Comparison of ENCODE assay signal across 8 cellular contexts in genomic region chr11:122910775-122911174, GRCh38. TPM values are rescaled to one million over a fixed set of nuclear protein-coding genes. Genes with fewer than 3 reads are reported as not detected.
DNase-seq lines count a peak whose midpoint lies in the region; ATAC-seq, FAIRE-seq and TF ChIP-seq lines count a peak whose summit lies in the region.
"Had no signal": no experiment of that assay in that cellular context is flagged by ENCODE, and none has a peak within 500 bp of the region (broad histone marks: within the 10 kb centered on the region; RNA-seq: fewer than 3 reads in every experiment).

No MANE protein-coding gene starts in this region.

- H3F3A ChIP-seq in Loucy (ENCODE audit: low read depth), result no peaks in the 10 kb centered on the region

- TF ChIP-seq RAD21 in HepG2 (CRISPR knock-in tag; IDR thresholded peaks at IDR 0.05), result no peak

- TF ChIP-seq POLR2A in HepG2 (IDR thresholded peaks at IDR 0.05; ENCODE audit: insufficient read depth in 1 of 2, low read depth in 2 of 2, low read length in 2 of 2), result no peak

- H3K9me2 ChIP-seq in Loucy (replicated peaks; ENCODE audit: low read depth, low read length), result no peaks in the 10 kb centered on the region

- peak; percentile 12 for DNase-seq in Daoy (ENCODE audit: low read depth)
- peak; percentile 10 for DNase-seq in amniotic stem cell (lab: John Stamatoyannopoulos, UW)
- peak; percentile 5 for DNase-seq in HepG2 (ENCODE audit: low spot score)
- DNase-seq in SHP77 (lab: John Stamatoyannopoulos, UW), result no peak
- DNase-seq: ovary had no signal

- H3K27me3 ChIP-seq in Loucy (ENCODE audit: insufficient read depth, low read length, poor library complexity, severe bottlenecking) (no peaks in the 10 kb centered on the region), HepG2 (ENCODE audit: control insufficient read depth in 1 of 2, insufficient read depth in 2 of 2, low read length in 2 of 2) (peaks cover 0 to 22% of the 10 kb centered on the region in 2 experiments; a peak in 3 of 5 replicates)
- H3K27me3 ChIP-seq: ovary had no signal

- H3K9ac ChIP-seq in Loucy (ENCODE audit: low read depth, low read length, poor library complexity, severe bottlenecking) (no peak overlapping the region), HepG2 (ENCODE audit: insufficient read depth, low read depth, low read length) (no peak overlapping the region)

- in situ Hi-C loops in HepG2 (cut with HindIII; ENCODE audit: extremely low pct_ligation_motif_present, low pct_unique_long_range_greater_than_20kb), result loop anchor here (10.0 kb wide), 1 partner anchor 114 kb away; no protein-coding TSS in a partner anchor

- no peaks in the 10 kb centered on the region for H3K9me3 ChIP-seq in Loucy (ENCODE audit: insufficient read depth, low read depth, low read length)
- H3K9me3 ChIP-seq in HepG2 (ENCODE audit: low read length), result no peaks in the 10 kb centered on the region
- H3K9me3 ChIP-seq: ovary had no signal

- no peak overlapping the region for H3K4me2 ChIP-seq in Loucy (ENCODE audit: low read depth, low read length, poor library complexity, severe bottlenecking)
- no peak overlapping the region for H3K4me2 ChIP-seq in HepG2 (ENCODE audit: low read depth, low read length)

- H4K20me1 ChIP-seq in Loucy (ENCODE audit: insufficient read depth, low read length, poor library complexity, severe bottlenecking), result no peaks in the 10 kb centered on the region
- no peaks in the 10 kb centered on the region for H4K20me1 ChIP-seq in HepG2 (ENCODE audit: insufficient read depth, low read length)

- H3K4me3 ChIP-seq in Loucy (ENCODE audit: low read length, poor library complexity, severe bottlenecking), result no peak overlapping the region
- no peak overlapping the region for H3K4me3 ChIP-seq in HepG2 (replicated peaks in 1 of 3; ENCODE audit: insufficient read depth in 1 of 3, low read depth in 2 of 3, low read length in 3 of 3)
- H3K4me3 ChIP-seq: ovary had no signal

- no peak overlapping the region for H2AFZ ChIP-seq in Loucy (ENCODE audit: low read length)
- no peak overlapping the region for H2AFZ ChIP-seq in HepG2 (ENCODE audit: low read length)

- ATAC-seq in HepG2, result no peak
- ATAC-seq in GM21786 (IDR thresholded peaks at IDR 0.05; ENCODE audit: unreplicated experiment), result no peak
- ATAC-seq in HG02970 (IDR thresholded peaks at IDR 0.05; ENCODE audit: low FRiP score, unreplicated experiment), result no peak

- intact Hi-C loops in HepG2 (cut with micrococcal nuclease; ENCODE audit: unreplicated experiment), result loop anchor here (1.0 kb wide), 1 partner anchor 113 kb away; no protein-coding TSS in a partner anchor

- H3K4me1 ChIP-seq in Loucy (ENCODE audit: insufficient read depth, low read length, poor library complexity, severe bottlenecking) (no peaks in the 10 kb centered on the region), HepG2 (ENCODE audit: insufficient read depth, low read length) (no peaks in the 10 kb centered on the region)

- TF ChIP-seq CTCF in Loucy (conservative IDR thresholded peaks at IDR 0.05; ENCODE audit: low read length) (peak; percentile 56), HepG2 (CRISPR knock-in tag; IDR thresholded peaks at IDR 0.05) (peak; percentile 57)

- no peaks in the 10 kb centered on the region for H3K79me2 ChIP-seq in Loucy (ENCODE audit: insufficient read depth, low read length)
- no peaks in the 10 kb centered on the region for H3K79me2 ChIP-seq in HepG2 (ENCODE audit: insufficient read depth, low read length)

- TF ChIP-seq EP300 in HepG2 (IDR thresholded peaks at IDR 0.05; ENCODE audit: low read depth in 2 of 2, low read length in 2 of 2) (no peak), HepG2 (CRISPR knock-in tag; IDR thresholded peaks at IDR 0.05; ENCODE audit: borderline replicate concordance) (no peak)

- WGBS in HepG2 (ENCODE audit: low lambda C conversion rate), result 4% methylated on average over 4 of the region's 4 CpGs

- FAIRE-seq in HepG2 (lab: Jason Lieb, UNC), result no peak

- H3K36me3 ChIP-seq in Loucy (ENCODE audit: insufficient read depth, low read length) (no peaks in the 10 kb centered on the region), HepG2 (replicated peaks in 1 of 2; ENCODE audit: control insufficient read depth in 1 of 2, insufficient read depth in 2 of 2, low read length in 2 of 2) (no peaks in the 10 kb centered on the region)
- H3K36me3 ChIP-seq: ovary had no signal

- BruUV-seq in HepG2 (replicated peaks; lab: Mats Ljungman, UMichigan), result no TSS peak

- POLR2A ChIA-PET in HepG2 (lab: Yijun Ruan, JAX), result no interaction called here

- CTCF ChIA-PET in HepG2 (lab: Yijun Ruan, JAX; ENCODE audit: low intra/inter-chr PET ratio, low total read pairs), result interaction anchor here (1.3 to 1.4 kb wide), 2 partner anchors 110 to 112 kb away, joined by 3 to 5 read pairs; no protein-coding TSS in a partner anchor

- no peak overlapping the region for H3K27ac ChIP-seq in HepG2 (ENCODE audit: extremely low read length, insufficient read depth, low read length)
- H3K27ac ChIP-seq: ovary had no signal

TF ChIP-seq in HepG2, 621 proteins besides CTCF, POLR2A, EP300 and RAD21:
- TF ChIP-seq JUND (CRISPR knock-in tag; IDR thresholded peaks at IDR 0.05), result no peak
- peak; percentile 66 for TF ChIP-seq STAG1 (CRISPR knock-in tag; IDR thresholded peaks at IDR 0.05)

RNA-seq across cellular contexts. Expression of gene JHY, which starts 28.2 kb away (rescaled TPM):
- total RNA-seq in Daoy (2014; rRNA removed; shearing (Covaris generic)), result 2.2 and 2.3 TPM in 2 replicates
- total RNA-seq in HepG2 (2016; rRNA removed; fragmentation: Illumina TruSeq; extraction: Trizol), result not detected in 2 replicates
- not detected in 2 replicates for total RNA-seq in HepG2 (2016; cell fraction: cytosol; rRNA removed; fragmentation: Illumina TruSeq; extraction: Trizol; ENCODE audit: low read depth)
- total RNA-seq in HepG2 (2016; cell fraction: insoluble cytoplasmic fraction; rRNA removed; fragmentation: Illumina TruSeq; extraction: Trizol), result not detected in 2 replicates
- not detected in 2 replicates for total RNA-seq in HepG2 (2016; cell fraction: membrane; rRNA removed; fragmentation: Illumina TruSeq; extraction: Trizol)
- not detected in 2 replicates for total RNA-seq in HepG2 (2016; cell fraction: nucleus; rRNA removed; fragmentation: Illumina TruSeq; extraction: Trizol)
- polyA plus RNA-seq in HepG2 (2011; rRNA removed), result not detected in 2 replicates
- polyA plus RNA-seq in HepG2 (2011; cell fraction: cytosol; rRNA removed), result not detected in 2 replicates
- not detected in 2 replicates for polyA plus RNA-seq in HepG2 (2011; cell fraction: nucleus; rRNA removed)
- not detected in 2 replicates for polyA plus RNA-seq in HepG2 (2012)
- polyA plus RNA-seq in HepG2 (2016; cell fraction: cytosol; fragmentation: Illumina TruSeq; extraction: Trizol; ENCODE audit: low read depth), result not detected in 2 replicates
- not detected in 2 replicates for polyA plus RNA-seq in HepG2 (2016; cell fraction: insoluble cytoplasmic fraction; fragmentation: Illumina TruSeq; extraction: Trizol; ENCODE audit: low read depth)
- polyA plus RNA-seq in HepG2 (2016; cell fraction: membrane; fragmentation: Illumina TruSeq; extraction: Trizol; ENCODE audit: low read depth), result not detected in 2 replicates
- polyA plus RNA-seq in HepG2 (2016; cell fraction: nucleus; fragmentation: Illumina TruSeq; extraction: Trizol; ENCODE audit: insufficient read depth, low read depth), result not detected in 2 replicates
- polyA minus RNA-seq in HepG2 (2011; rRNA and poly(A)+ RNA removed; ENCODE audit: low replicate concordance), result 0.33 TPM in 1 of 2 replicates, not detected in the other
- not detected in 2 replicates for polyA minus RNA-seq in HepG2 (2011; cell fraction: cytosol; rRNA and poly(A)+ RNA removed)
- polyA minus RNA-seq in HepG2 (2011; cell fraction: nucleus; rRNA and poly(A)+ RNA removed), result not detected in 2 replicates

Comparison
In these comparisons a context has a peak if more than half of its experiments do, and no peak if none do; other contexts are left out.
1. DNase-seq: peak in Daoy (single experiment), amniotic stem cell (single experiment) and HepG2 (single experiment); none in SHP77 (0 of 2).